In genomic region chrX:72713130-72713529, GRCh38 we compare ENCODE assay signal across 10 cellular contexts. TPM values are rescaled to one million over a fixed set of nuclear protein-coding genes. Genes with fewer than 3 reads are reported as not detected.
A peak's percentile ranks its signal among the peaks of the same experiment; 100 is the strongest.
DNase-seq lines count a peak whose midpoint lies in the region; ATAC-seq, FAIRE-seq and TF ChIP-seq lines count a peak whose summit lies in the region.
"Had no signal": no experiment of that assay in that cellular context is flagged by ENCODE, and none has a peak within 500 bp of the region (broad histone marks: within the 10 kb centered on the region; RNA-seq: fewer than 3 reads in every experiment).

No MANE protein-coding gene starts in this region.

- CTCF ChIA-PET in activated CD8-positive, alpha-beta T cell treated with anti-CD3 and anti-CD28 coated beads for 36 hours (lab: Charles Lee): no interaction called here

- DNase-seq in activated CD4-positive, CD25-positive, alpha-beta regulatory T cell (lab: John Stamatoyannopoulos, UW): no peak
- DNase-seq in activated CD8-positive, alpha-beta T cell treated with anti-CD3 and anti-CD28 coated beads for 36 hours: no peak
- DNase-seq in right cardiac atrium: no peak
- DNase-seq in stimulated activated naive CD8-positive, alpha-beta T cell treated with anti-CD3 and anti-CD28 coated beads, Interleukin-15, amount 100 ng/mL, for 72 hours: no peak
- no peak for DNase-seq in cerebellar nuclear complex (lab: John Stamatoyannopoulos, UW)
- DNase-seq in urothelium cell line (ENCODE audit: low spot score): no peak
- no peak for DNase-seq in SW 1271 (lab: John Stamatoyannopoulos, UW)
- DNase-seq: NCI-H1105 had no signal

- H3K4me3 Mint-ChIP-seq in activated CD8-positive, alpha-beta T cell treated with anti-CD3 and anti-CD28 coated beads for 36 hours: peak overlapping the region; percentile 75
- peak overlapping the region; percentile 80 to 87 for H3K4me3 Mint-ChIP-seq in stimulated activated naive CD8-positive, alpha-beta T cell treated with anti-CD3 and anti-CD28 coated beads, Interleukin-15, amount 100 ng/mL, for 72 hours

- H3K4me1 ChIP-seq in right cardiac atrium (ENCODE audit: control insufficient read depth, insufficient read depth, low read length): no peaks in the 10 kb centered on the region
- H3K4me1 ChIP-seq: BLaER1 had no signal

- peak overlapping the region; percentile 55 for H3K27ac Mint-ChIP-seq in activated CD8-positive, alpha-beta T cell treated with anti-CD3 and anti-CD28 coated beads for 36 hours
- peak overlapping the region in 1 of 2 donors; percentile 94 for H3K27ac Mint-ChIP-seq in stimulated activated naive CD8-positive, alpha-beta T cell treated with anti-CD3 and anti-CD28 coated beads, Interleukin-15, amount 100 ng/mL, for 72 hours

- H3K9me3 Mint-ChIP-seq in activated CD8-positive, alpha-beta T cell treated with anti-CD3 and anti-CD28 coated beads for 36 hours: no peaks in the 10 kb centered on the region
- no peaks in the 10 kb centered on the region for H3K9me3 Mint-ChIP-seq in stimulated activated naive CD8-positive, alpha-beta T cell treated with anti-CD3 and anti-CD28 coated beads, Interleukin-15, amount 100 ng/mL, for 72 hours

- no peak overlapping the region for H3K27ac ChIP-seq in right cardiac atrium (ENCODE audit: low read length)
- H3K27ac ChIP-seq: BLaER1 had no signal

- intact Hi-C loops in activated CD8-positive, alpha-beta T cell treated with anti-CD3 and anti-CD28 coated beads for 36 hours (cut with micrococcal nuclease): no loop called here
- intact Hi-C loops in right cardiac atrium (cut with DNase I): no loop called here

- H3K9me3 ChIP-seq in right cardiac atrium (ENCODE audit: control insufficient read depth, low read length): no peaks in the 10 kb centered on the region

- no peak for TF ChIP-seq CTCF in activated CD8-positive, alpha-beta T cell treated with anti-CD3 and anti-CD28 coated beads for 36 hours (IDR thresholded peaks at IDR 0.05)

- H3K27me3 Mint-ChIP-seq in activated CD8-positive, alpha-beta T cell treated with anti-CD3 and anti-CD28 coated beads for 36 hours: peaks cover 3% of the 10 kb centered on the region
- no peaks in the 10 kb centered on the region for H3K27me3 Mint-ChIP-seq in stimulated activated naive CD8-positive, alpha-beta T cell treated with anti-CD3 and anti-CD28 coated beads, Interleukin-15, amount 100 ng/mL, for 72 hours

- no peaks in the 10 kb centered on the region for H3K27me3 ChIP-seq in right cardiac atrium (ENCODE audit: control insufficient read depth, insufficient read depth)

- POLR2A ChIA-PET in activated CD8-positive, alpha-beta T cell treated with anti-CD3 and anti-CD28 coated beads for 36 hours (lab: Charles Lee): interaction anchor here (1.0 to 2.0 kb wide), 2 partner anchors 92 to 436 kb away, joined by 3 to 6 read pairs; partner anchors contain the start of gene RPS4X

- peak; percentile 68 to 70 for ATAC-seq in activated CD4-positive, CD25-positive, alpha-beta regulatory T cell treated with anti-CD3 and anti-CD28 coated beads, Interleukin-2, amount 50 U/mL, for 24 hours
- ATAC-seq in activated CD8-positive, alpha-beta T cell treated with anti-CD3 and anti-CD28 coated beads for 36 hours: peak; percentile 54
- no peak for ATAC-seq in right cardiac atrium
- peak; percentile 54 for ATAC-seq in stimulated activated naive CD8-positive, alpha-beta T cell treated with anti-CD3 and anti-CD28 coated beads, Interleukin-15, amount 100 ng/mL, for 72 hours

- peaks cover 12% of the 10 kb centered on the region for H3K4me1 Mint-ChIP-seq in activated CD8-positive, alpha-beta T cell treated with anti-CD3 and anti-CD28 coated beads for 36 hours (ENCODE audit: low read depth)
- peaks cover 14% of the 10 kb centered on the region for H3K4me1 Mint-ChIP-seq in stimulated activated naive CD8-positive, alpha-beta T cell treated with anti-CD3 and anti-CD28 coated beads, Interleukin-15, amount 100 ng/mL, for 72 hours

- peak overlapping the region; percentile 20 for H3K4me3 ChIP-seq in right cardiac atrium (ENCODE audit: low read length)
- H3K4me3 ChIP-seq: BLaER1 had no signal

- H3K36me3 Mint-ChIP-seq in activated CD8-positive, alpha-beta T cell treated with anti-CD3 and anti-CD28 coated beads for 36 hours (ENCODE audit: low read depth): peaks cover 9% of the 10 kb centered on the region

- FAIRE-seq in urothelium cell line (lab: Jason Lieb, UNC): no peak

- WGBS in right cardiac atrium: 59% methylated on average over 3 of the region's 3 CpGs

RNA-seq across cellular contexts. Expression of gene PHKA1, which starts 1.0 kb away (rescaled TPM):
- total RNA-seq in activated CD8-positive, alpha-beta T cell treated with anti-CD3 and anti-CD28 coated beads for 36 hours: 1 to 10 TPM; 6.9 to 8.0 TPM
- 10 to 100 TPM in 3 of 4 donors, 1 to 10 TPM in 1; 9.9 to 12.2 (median 11.5) TPM for total RNA-seq in right cardiac atrium
- polyA plus RNA-seq in right cardiac atrium: 4.4 TPM

Comparison
In these comparisons a context has a peak if more than half of its experiments do, and no peak if none do; other contexts are left out.
1. ATAC-seq: peak in activated CD4-positive, CD25-positive, alpha-beta regulatory T cell treated with anti-CD3 and anti-CD28 coated beads, Interleukin-2, amount 50 U/mL, for 24 hours (2 of 2), activated CD8-positive, alpha-beta T cell treated with anti-CD3 and anti-CD28 coated beads for 36 hours (single experiment) and stimulated activated naive CD8-positive, alpha-beta T cell treated with anti-CD3 and anti-CD28 coated beads, Interleukin-15, amount 100 ng/mL, for 72 hours (single experiment); none in right cardiac atrium (0 of 2).